1 cellular context compared by ENCODE assay signal in the genomic region with DNA sequence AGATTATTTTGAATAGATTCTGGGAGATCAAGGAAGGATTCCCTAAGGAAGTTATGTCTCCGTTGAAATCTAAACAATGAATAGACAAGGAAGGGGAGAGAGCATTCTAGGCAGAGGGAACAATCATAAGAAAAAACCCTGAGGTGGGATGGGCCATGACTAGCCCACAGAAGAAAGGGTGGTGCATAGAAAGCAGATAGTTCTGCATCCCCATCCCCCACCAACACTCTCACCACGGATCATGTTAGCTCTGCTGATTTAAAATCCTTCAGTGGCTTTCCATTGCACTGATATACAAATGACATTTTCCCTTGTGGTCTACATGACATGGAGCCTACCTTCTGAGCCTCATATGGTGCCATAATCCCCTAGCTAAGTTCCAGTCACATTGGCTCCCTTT.
A peak's percentile ranks its signal among the peaks of the same experiment; 100 is the strongest.
TF ChIP-seq lines count a peak whose summit lies in the region.

No MANE protein-coding gene starts in this region.

TF ChIP-seq in HepG2, 621 proteins besides CTCF, POLR2A, EP300 and RAD21:
- peak; percentile 23 for TF ChIP-seq RBM22 (optimal IDR thresholded peaks at IDR 0.05; ENCODE audit: low read length)
- TF ChIP-seq ZNF703 (CRISPR knock-in tag; IDR thresholded peaks at IDR 0.05; ENCODE audit: borderline replicate concordance), result no peak
